ENCODE assay signal across 1 cellular context in the genomic region with DNA sequence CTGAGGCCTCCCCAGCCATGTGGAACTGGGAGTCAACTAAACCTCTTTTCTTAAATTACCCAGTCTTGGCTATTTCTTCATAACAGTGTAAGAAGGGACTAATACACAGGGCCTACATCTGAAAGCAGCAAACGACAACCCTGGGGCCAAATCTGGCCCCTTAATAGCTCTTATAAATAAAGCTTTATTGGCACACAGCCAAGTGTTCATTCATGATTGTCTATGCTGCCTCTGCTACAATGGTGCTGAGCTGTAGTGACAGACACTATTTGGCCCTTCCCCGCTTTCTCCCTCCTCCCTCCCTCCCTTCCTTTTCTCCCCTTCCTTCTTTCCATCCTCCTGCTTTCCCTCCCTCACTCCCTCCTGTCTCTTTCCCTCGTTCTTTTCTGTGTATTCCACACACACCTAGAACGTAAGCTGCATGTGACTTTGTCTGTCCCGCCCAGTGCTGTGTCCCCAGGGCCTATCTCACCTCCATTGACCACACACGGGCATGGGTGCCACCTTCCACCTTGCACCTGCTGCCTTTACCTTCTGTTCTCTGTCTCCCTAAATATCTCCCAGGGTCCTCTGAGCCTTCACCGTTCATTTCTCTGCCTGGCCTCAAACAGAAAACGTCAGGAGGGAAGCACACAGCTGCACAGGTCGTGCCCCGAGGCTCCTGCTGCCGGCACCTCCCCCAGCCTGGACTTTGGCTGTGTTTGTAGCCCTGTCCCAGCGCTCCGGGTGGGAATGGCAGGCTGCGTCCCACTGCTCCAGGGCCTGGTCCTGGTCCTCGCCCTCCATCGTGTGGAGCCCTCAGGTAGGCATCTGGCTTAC.
TF ChIP-seq lines count a peak whose summit lies in the region.

A gene with protein sequence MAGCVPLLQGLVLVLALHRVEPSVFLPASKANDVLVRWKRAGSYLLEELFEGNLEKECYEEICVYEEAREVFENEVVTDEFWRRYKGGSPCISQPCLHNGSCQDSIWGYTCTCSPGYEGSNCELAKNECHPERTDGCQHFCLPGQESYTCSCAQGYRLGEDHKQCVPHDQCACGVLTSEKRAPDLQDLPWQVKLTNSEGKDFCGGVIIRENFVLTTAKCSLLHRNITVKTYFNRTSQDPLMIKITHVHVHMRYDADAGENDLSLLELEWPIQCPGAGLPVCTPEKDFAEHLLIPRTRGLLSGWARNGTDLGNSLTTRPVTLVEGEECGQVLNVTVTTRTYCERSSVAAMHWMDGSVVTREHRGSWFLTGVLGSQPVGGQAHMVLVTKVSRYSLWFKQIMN (plus strand): TSS at position 720 of the 819 bp plus-strand sequence. CDS start 13 bp downstream, at position 733.

TF ChIP-seq in HEK293, 187 proteins besides CTCF, POLR2A, EP300 and RAD21 (continued from another document and continues in another):
- TF ChIP-seq, protein P1, sequence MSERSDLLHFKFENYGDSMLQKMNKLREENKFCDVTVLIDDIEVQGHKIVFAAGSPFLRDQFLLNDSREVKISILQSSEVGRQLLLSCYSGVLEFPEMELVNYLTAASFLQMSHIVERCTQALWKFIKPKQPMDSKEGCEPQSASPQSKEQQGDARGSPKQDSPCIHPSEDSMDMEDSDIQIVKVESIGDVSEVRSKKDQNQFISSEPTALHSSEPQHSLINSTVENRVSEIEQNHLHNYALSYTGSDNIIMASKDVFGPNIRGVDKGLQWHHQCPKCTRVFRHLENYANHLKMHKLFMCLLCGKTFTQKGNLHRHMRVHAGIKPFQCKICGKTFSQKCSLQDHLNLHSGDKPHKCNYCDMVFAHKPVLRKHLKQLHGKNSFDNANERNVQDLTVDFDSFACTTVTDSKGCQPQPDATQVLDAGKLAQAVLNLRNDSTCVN (tag by site-specific recombination; optimal IDR thresholded peaks at IDR 0.05), result no peak
- TF ChIP-seq ZNF626 (tag by site-specific recombination; IDR thresholded peaks at IDR 0.05) (no peak), OSR2 (tag by site-specific recombination; IDR thresholded peaks at IDR 0.05) (no peak), ZBTB8A (tag by site-specific recombination; IDR thresholded peaks at IDR 0.05) (no peak), ZNF19 (tag by site-specific recombination; IDR thresholded peaks at IDR 0.05; ENCODE audit: low read depth) (no peak), ZNF658 (tag by site-specific recombination; IDR thresholded peaks at IDR 0.05) (no peak), BCL11B (tag by site-specific recombination; IDR thresholded peaks at IDR 0.05; ENCODE audit: low read depth) (0 out of 2 replicates have a peak, but pooled peaks have one; percentile 24), ZNF747 (tag by site-specific recombination; IDR thresholded peaks at IDR 0.05) (no peak), ZNF561 (tag by site-specific recombination; IDR thresholded peaks at IDR 0.05; ENCODE audit: borderline replicate concordance) (peak; percentile 66), ZNF830 (tag by site-specific recombination; IDR thresholded peaks at IDR 0.05; ENCODE audit: low read depth) (0 out of 2 replicates have a peak, but pooled peaks have one; percentile 59), ZNF610 (tag by site-specific recombination; IDR thresholded peaks at IDR 0.05; ENCODE audit: borderline replicate concordance) (no peak), ZNF426 (tag by site-specific recombination; IDR thresholded peaks at IDR 0.05) (no peak), ZNF654 (tag by site-specific recombination; IDR thresholded peaks at IDR 0.05; ENCODE audit: low read depth) (no peak), ZNF596 (tag by site-specific recombination; IDR thresholded peaks at IDR 0.05) (no peak), ZNF521 (tag by site-specific recombination; IDR thresholded peaks at IDR 0.05) (no peak), ZSCAN16 (tag by site-specific recombination; IDR thresholded peaks at IDR 0.05) (no peak), ZSCAN30 (tag by site-specific recombination; IDR thresholded peaks at IDR 0.05) (0 out of 2 replicates have a peak, but pooled peaks have one; percentile 18), ZNF544 (tag by site-specific recombination; IDR thresholded peaks at IDR 0.05) (peak; percentile 81), ZNF473 (tag by site-specific recombination; IDR thresholded peaks at IDR 0.05) (no peak), ZFP41 (tag by site-specific recombination; IDR thresholded peaks at IDR 0.05; ENCODE audit: borderline replicate concordance) (no peak), YY2 (tag by site-specific recombination; IDR thresholded peaks at IDR 0.05) (no peak), ZNF16 (tag by site-specific recombination; IDR thresholded peaks at IDR 0.05; ENCODE audit: low read depth) (no peak), ZNF423 (tag by site-specific recombination; IDR thresholded peaks at IDR 0.05) (no peak), ZNF37A (tag by site-specific recombination; IDR thresholded peaks at IDR 0.05) (no peak), SP2 (tag by site-specific recombination; IDR thresholded peaks at IDR 0.05) (no peak), YY1 (tag by site-specific recombination; IDR thresholded peaks at IDR 0.05) (no peak), ZNF394 (tag by site-specific recombination; IDR thresholded peaks at IDR 0.05; ENCODE audit: borderline replicate concordance) (no peak), ZNF2 (tag by site-specific recombination; IDR thresholded peaks at IDR 0.05) (no peak), ZNF335 (tag by site-specific recombination; conservative IDR thresholded peaks at IDR 0.05) (no peak), ZNF664 (tag by site-specific recombination; IDR thresholded peaks at IDR 0.05) (no peak), ZNF221 (tag by site-specific recombination; IDR thresholded peaks at IDR 0.05; ENCODE audit: borderline replicate concordance) (no peak), ZNF214 (tag by site-specific recombination; IDR thresholded peaks at IDR 0.05; ENCODE audit: borderline replicate concordance) (no peak), KLF1 (tag by site-specific recombination; IDR thresholded peaks at IDR 0.05) (no peak), ZNF624 (tag by site-specific recombination; IDR thresholded peaks at IDR 0.05) (peak; percentile 74; the same call in 1 of the 2 replicates), MZF1 (tag by site-specific recombination; IDR thresholded peaks at IDR 0.05; ENCODE audit: borderline replicate concordance) (no peak), ZNF510 (tag by site-specific recombination; IDR thresholded peaks at IDR 0.05; ENCODE audit: insufficient replicate concordance) (no peak), RBAK (tag by site-specific recombination; IDR thresholded peaks at IDR 0.05) (no peak), ZNF10 (tag by site-specific recombination; IDR thresholded peaks at IDR 0.05) (no peak), ZNF76 (tag by site-specific recombination; IDR thresholded peaks at IDR 0.05; ENCODE audit: borderline replicate concordance, low read depth) (no peak)
- TF ChIP-seq, protein P2, sequence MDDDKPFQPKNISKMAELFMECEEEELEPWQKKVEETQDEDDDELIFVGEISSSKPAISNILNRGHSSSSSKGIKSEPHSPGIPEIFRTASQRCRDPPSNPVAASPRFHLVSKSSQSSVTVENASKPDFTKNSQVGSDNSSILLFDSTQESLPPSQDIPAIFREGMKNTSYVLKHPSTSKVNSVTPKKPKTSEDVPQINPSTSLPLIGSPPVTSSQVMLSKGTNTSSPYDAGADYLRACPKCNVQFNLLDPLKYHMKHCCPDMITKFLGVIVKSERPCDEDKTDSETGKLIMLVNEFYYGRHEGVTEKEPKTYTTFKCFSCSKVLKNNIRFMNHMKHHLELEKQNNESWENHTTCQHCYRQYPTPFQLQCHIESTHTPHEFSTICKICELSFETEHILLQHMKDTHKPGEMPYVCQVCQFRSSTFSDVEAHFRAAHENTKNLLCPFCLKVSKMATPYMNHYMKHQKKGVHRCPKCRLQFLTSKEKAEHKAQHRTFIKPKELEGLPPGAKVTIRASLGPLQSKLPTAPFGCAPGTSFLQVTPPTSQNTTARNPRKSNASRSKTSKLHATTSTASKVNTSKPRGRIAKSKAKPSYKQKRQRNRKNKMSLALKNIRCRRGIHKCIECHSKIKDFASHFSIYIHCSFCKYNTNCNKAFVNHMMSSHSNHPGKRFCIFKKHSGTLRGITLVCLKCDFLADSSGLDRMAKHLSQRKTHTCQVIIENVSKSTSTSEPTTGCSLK (tag by site-specific recombination; IDR thresholded peaks at IDR 0.05), result no peak
- TF ChIP-seq, protein P3, sequence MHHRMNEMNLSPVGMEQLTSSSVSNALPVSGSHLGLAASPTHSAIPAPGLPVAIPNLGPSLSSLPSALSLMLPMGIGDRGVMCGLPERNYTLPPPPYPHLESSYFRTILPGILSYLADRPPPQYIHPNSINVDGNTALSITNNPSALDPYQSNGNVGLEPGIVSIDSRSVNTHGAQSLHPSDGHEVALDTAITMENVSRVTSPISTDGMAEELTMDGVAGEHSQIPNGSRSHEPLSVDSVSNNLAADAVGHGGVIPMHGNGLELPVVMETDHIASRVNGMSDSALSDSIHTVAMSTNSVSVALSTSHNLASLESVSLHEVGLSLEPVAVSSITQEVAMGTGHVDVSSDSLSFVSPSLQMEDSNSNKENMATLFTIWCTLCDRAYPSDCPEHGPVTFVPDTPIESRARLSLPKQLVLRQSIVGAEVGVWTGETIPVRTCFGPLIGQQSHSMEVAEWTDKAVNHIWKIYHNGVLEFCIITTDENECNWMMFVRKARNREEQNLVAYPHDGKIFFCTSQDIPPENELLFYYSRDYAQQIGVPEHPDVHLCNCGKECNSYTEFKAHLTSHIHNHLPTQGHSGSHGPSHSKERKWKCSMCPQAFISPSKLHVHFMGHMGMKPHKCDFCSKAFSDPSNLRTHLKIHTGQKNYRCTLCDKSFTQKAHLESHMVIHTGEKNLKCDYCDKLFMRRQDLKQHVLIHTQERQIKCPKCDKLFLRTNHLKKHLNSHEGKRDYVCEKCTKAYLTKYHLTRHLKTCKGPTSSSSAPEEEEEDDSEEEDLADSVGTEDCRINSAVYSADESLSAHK (tag by site-specific recombination; IDR thresholded peaks at IDR 0.05), result no peak
- TF ChIP-seq, protein P4, sequence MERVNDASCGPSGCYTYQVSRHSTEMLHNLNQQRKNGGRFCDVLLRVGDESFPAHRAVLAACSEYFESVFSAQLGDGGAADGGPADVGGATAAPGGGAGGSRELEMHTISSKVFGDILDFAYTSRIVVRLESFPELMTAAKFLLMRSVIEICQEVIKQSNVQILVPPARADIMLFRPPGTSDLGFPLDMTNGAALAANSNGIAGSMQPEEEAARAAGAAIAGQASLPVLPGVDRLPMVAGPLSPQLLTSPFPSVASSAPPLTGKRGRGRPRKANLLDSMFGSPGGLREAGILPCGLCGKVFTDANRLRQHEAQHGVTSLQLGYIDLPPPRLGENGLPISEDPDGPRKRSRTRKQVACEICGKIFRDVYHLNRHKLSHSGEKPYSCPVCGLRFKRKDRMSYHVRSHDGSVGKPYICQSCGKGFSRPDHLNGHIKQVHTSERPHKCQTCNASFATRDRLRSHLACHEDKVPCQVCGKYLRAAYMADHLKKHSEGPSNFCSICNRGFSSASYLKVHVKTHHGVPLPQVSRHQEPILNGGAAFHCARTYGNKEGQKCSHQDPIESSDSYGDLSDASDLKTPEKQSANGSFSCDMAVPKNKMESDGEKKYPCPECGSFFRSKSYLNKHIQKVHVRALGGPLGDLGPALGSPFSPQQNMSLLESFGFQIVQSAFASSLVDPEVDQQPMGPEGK (tag by site-specific recombination; IDR thresholded peaks at IDR 0.05), result no peak
- TF ChIP-seq, protein P5, sequence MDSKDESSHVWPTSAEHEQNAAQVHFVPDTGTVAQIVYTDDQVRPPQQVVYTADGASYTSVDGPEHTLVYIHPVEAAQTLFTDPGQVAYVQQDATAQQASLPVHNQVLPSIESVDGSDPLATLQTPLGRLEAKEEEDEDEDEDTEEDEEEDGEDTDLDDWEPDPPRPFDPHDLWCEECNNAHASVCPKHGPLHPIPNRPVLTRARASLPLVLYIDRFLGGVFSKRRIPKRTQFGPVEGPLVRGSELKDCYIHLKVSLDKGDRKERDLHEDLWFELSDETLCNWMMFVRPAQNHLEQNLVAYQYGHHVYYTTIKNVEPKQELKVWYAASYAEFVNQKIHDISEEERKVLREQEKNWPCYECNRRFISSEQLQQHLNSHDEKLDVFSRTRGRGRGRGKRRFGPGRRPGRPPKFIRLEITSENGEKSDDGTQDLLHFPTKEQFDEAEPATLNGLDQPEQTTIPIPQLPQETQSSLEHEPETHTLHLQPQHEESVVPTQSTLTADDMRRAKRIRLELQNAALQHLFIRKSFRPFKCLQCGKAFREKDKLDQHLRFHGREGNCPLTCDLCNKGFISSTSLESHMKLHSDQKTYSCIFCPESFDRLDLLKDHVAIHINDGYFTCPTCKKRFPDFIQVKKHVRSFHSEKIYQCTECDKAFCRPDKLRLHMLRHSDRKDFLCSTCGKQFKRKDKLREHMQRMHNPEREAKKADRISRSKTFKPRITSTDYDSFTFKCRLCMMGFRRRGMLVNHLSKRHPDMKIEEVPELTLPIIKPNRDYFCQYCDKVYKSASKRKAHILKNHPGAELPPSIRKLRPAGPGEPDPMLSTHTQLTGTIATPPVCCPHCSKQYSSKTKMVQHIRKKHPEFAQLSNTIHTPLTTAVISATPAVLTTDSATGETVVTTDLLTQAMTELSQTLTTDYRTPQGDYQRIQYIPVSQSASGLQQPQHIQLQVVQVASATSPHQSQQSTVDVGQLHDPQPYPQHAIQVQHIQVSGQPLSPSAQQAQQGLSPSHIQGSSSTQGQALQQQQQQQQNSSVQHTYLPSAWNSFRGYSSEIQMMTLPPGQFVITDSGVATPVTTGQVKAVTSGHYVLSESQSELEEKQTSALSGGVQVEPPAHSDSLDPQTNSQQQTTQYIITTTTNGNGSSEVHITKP (tag by site-specific recombination; IDR thresholded peaks at IDR 0.05), result no peak
- TF ChIP-seq, protein P6, sequence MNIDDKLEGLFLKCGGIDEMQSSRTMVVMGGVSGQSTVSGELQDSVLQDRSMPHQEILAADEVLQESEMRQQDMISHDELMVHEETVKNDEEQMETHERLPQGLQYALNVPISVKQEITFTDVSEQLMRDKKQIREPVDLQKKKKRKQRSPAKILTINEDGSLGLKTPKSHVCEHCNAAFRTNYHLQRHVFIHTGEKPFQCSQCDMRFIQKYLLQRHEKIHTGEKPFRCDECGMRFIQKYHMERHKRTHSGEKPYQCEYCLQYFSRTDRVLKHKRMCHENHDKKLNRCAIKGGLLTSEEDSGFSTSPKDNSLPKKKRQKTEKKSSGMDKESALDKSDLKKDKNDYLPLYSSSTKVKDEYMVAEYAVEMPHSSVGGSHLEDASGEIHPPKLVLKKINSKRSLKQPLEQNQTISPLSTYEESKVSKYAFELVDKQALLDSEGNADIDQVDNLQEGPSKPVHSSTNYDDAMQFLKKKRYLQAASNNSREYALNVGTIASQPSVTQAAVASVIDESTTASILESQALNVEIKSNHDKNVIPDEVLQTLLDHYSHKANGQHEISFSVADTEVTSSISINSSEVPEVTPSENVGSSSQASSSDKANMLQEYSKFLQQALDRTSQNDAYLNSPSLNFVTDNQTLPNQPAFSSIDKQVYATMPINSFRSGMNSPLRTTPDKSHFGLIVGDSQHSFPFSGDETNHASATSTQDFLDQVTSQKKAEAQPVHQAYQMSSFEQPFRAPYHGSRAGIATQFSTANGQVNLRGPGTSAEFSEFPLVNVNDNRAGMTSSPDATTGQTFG (tag by site-specific recombination; IDR thresholded peaks at IDR 0.05; ENCODE audit: borderline replicate concordance), result no peak
